Comparison of ENCODE assay signal across 26 cellular contexts in genomic region chr6:130034815-130035146, GRCh38. TPM values are rescaled to one million over a fixed set of nuclear protein-coding genes. Genes with fewer than 3 reads are reported as not detected.
A peak's percentile ranks its signal among the peaks of the same experiment; 100 is the strongest.
DNase-seq lines count a peak whose midpoint lies in the region; ATAC-seq, FAIRE-seq and TF ChIP-seq lines count a peak whose summit lies in the region.
"Had no signal": no experiment of that assay in that cellular context is flagged by ENCODE, and none has a peak within 500 bp of the region (broad histone marks: within the 10 kb centered on the region; RNA-seq: fewer than 3 reads in every experiment).

No MANE protein-coding gene starts in this region.

- no peak for ATAC-seq in activated naive CD8-positive, alpha-beta T cell treated with anti-CD3 and anti-CD28 coated beads, Interleukin-2, amount 50 U/mL, for 24 hours
- ATAC-seq: A549 had no signal

- peak overlapping the region; percentile 42 for H3K27ac Mint-ChIP-seq in T-helper 2 cell treated with Interferon-gamma antibody and Interleukin-4, amounts not matched to agents 5 μg/mL and 100 μg/mL, for 36 hours
- H3K27ac Mint-ChIP-seq in activated naive CD8-positive, alpha-beta T cell treated with anti-CD3 and anti-CD28 coated beads, Interleukin-2, amount 50 U/mL, for 24 hours = peak overlapping the region; percentile 83
- H3K27ac Mint-ChIP-seq in osteocyte (ENCODE audit: unreplicated experiment) = peak overlapping the region; percentile 28
- H3K27ac Mint-ChIP-seq: endodermal cell had no signal

- H3K4me3 ChIP-seq in ovary = no peak overlapping the region
- H3K4me3 ChIP-seq in Peyer's patch = no peak overlapping the region
- H3K4me3 ChIP-seq: A549, ascending aorta, BLaER1, hepatocyte, lung, prostate gland, SJCRH30, tibial nerve had no signal

- FAIRE-seq in HTR-8/SVneo (lab: Jason Lieb, UNC) = peak; percentile 9
- FAIRE-seq: A549, GM12892, islet of Langerhans, TTC549 had no signal

- H3K4me3 Mint-ChIP-seq in T-helper 2 cell treated with Interferon-gamma antibody and Interleukin-4, amounts not matched to agents 5 μg/mL and 100 μg/mL, for 36 hours = peak overlapping the region; percentile 33
- H3K4me3 Mint-ChIP-seq in activated naive CD8-positive, alpha-beta T cell treated with anti-CD3 and anti-CD28 coated beads, Interleukin-2, amount 50 U/mL, for 24 hours = peak overlapping the region; percentile 60
- H3K4me3 Mint-ChIP-seq in osteocyte (ENCODE audit: unreplicated experiment) = no peak overlapping the region
- H3K4me3 Mint-ChIP-seq: endodermal cell, nephron had no signal

- peaks cover 27% of the 10 kb centered on the region for H3K4me1 Mint-ChIP-seq in T-helper 2 cell treated with Interferon-gamma antibody and Interleukin-4, amounts not matched to agents 5 μg/mL and 100 μg/mL, for 36 hours (ENCODE audit: low read depth)
- H3K4me1 Mint-ChIP-seq in activated naive CD8-positive, alpha-beta T cell treated with anti-CD3 and anti-CD28 coated beads, Interleukin-2, amount 50 U/mL, for 24 hours = peaks cover 63% of the 10 kb centered on the region
- H3K4me1 Mint-ChIP-seq in osteocyte (ENCODE audit: unreplicated experiment) = peaks cover 9% of the 10 kb centered on the region
- H3K4me1 Mint-ChIP-seq: nephron had no signal

- 37 to 61% (median 53%) methylated on average over 7 of the region's 7 CpGs for WGBS in ovary, 3 donors

- H3K27me3 ChIP-seq in ovary (no peaks in the 10 kb centered on the region), Peyer's patch (no peaks in the 10 kb centered on the region)
- H3K27me3 ChIP-seq: ascending aorta, BLaER1, hepatocyte, SJCRH30, tibial nerve had no signal

- TF ChIP-seq POLR2A in ovary (IDR thresholded peaks at IDR 0.05) (no peak), Peyer's patch (IDR thresholded peaks at IDR 0.05) (no peak)

- H3K36me3 ChIP-seq in ovary (no peaks in the 10 kb centered on the region), Peyer's patch (no peaks in the 10 kb centered on the region)
- H3K36me3 ChIP-seq: ascending aorta, prostate gland, SJCRH30 had no signal

- H3K27ac ChIP-seq in ovary (no peak overlapping the region), Peyer's patch (no peak overlapping the region)
- H3K27ac ChIP-seq: A549, ascending aorta, BLaER1, prostate gland, SJCRH30, tibial nerve had no signal

- H3K27me3 Mint-ChIP-seq in T-helper 2 cell treated with Interferon-gamma antibody and Interleukin-4, amounts not matched to agents 5 μg/mL and 100 μg/mL, for 36 hours (ENCODE audit: low read depth) = peaks cover 3% of the 10 kb centered on the region
- no peaks in the 10 kb centered on the region for H3K27me3 Mint-ChIP-seq in activated naive CD8-positive, alpha-beta T cell treated with anti-CD3 and anti-CD28 coated beads, Interleukin-2, amount 50 U/mL, for 24 hours
- H3K27me3 Mint-ChIP-seq in osteocyte (ENCODE audit: unreplicated experiment) = no peaks in the 10 kb centered on the region

- no peaks in the 10 kb centered on the region for H3K9me3 ChIP-seq in ovary
- no peaks in the 10 kb centered on the region for H3K9me3 ChIP-seq in Peyer's patch
- H3K9me3 ChIP-seq: A549, ascending aorta, BLaER1, prostate gland, SJCRH30, tibial nerve had no signal

- no peak for TF ChIP-seq CTCF in osteocyte (IDR thresholded peaks at IDR 0.05)
- no peak for TF ChIP-seq CTCF in ovary (IDR thresholded peaks at IDR 0.05)
- TF ChIP-seq CTCF in Peyer's patch (IDR thresholded peaks at IDR 0.05) = no peak

- no peak for DNase-seq in T-helper 2 cell treated with Interferon-gamma antibody and Interleukin-4, amounts not matched to agents 5 μg/mL and 100 μg/mL, for 36 hours (ENCODE audit: low spot score)
- no peak for DNase-seq in T-helper 2 cell
- no peak for DNase-seq in HTR-8/SVneo (ENCODE audit: insufficient read length, low spot score)
- DNase-seq in activated naive CD8-positive, alpha-beta T cell treated with anti-CD3 and anti-CD28 coated beads, Interleukin-2, amount 50 U/mL, for 24 hours = no peak
- no peak for DNase-seq in osteocyte (ENCODE audit: extremely low spot score, unreplicated experiment)
- DNase-seq in ovary = no peak
- no peak for DNase-seq in NCI-H2171 treated with DMSO at 0.1 percent for 48 hours (lab: John Stamatoyannopoulos, UW)
- DNase-seq in Peyer's patch = no peak
- DNase-seq: activated effector memory CD4-positive, alpha-beta T cell treated with Interleukin-2 at 50 U/mL for 16 hours; DMS153; endodermal cell; GF-D8; Kasumi-1; NCI-H1105 treated with DMSO at 0.1 percent for 48 hours had no signal

- intact Hi-C loops in ovary (cut with DNase I) = no loop called here

- H3K4me1 ChIP-seq in ovary (ENCODE audit: insufficient read depth) = peaks cover 9% of the 10 kb centered on the region
- H3K4me1 ChIP-seq in Peyer's patch = no peaks in the 10 kb centered on the region
- H3K4me1 ChIP-seq: A549, ascending aorta, BLaER1, prostate gland, SJCRH30 had no signal

- no peak for TF ChIP-seq EP300 in ovary (IDR thresholded peaks at IDR 0.05)

- H3K36me3 Mint-ChIP-seq in T-helper 2 cell treated with Interferon-gamma antibody and Interleukin-4, amounts not matched to agents 5 μg/mL and 100 μg/mL, for 36 hours (ENCODE audit: low read depth) = peaks cover 20% of the 10 kb centered on the region
- peaks cover 8% of the 10 kb centered on the region for H3K36me3 Mint-ChIP-seq in activated naive CD8-positive, alpha-beta T cell treated with anti-CD3 and anti-CD28 coated beads, Interleukin-2, amount 50 U/mL, for 24 hours (ENCODE audit: low read depth)
- H3K36me3 Mint-ChIP-seq in osteocyte (ENCODE audit: unreplicated experiment) = peaks cover 2% of the 10 kb centered on the region

- no peaks in the 10 kb centered on the region for H3K9me3 Mint-ChIP-seq in T-helper 2 cell treated with Interferon-gamma antibody and Interleukin-4, amounts not matched to agents 5 μg/mL and 100 μg/mL, for 36 hours
- H3K9me3 Mint-ChIP-seq in activated naive CD8-positive, alpha-beta T cell treated with anti-CD3 and anti-CD28 coated beads, Interleukin-2, amount 50 U/mL, for 24 hours = no peaks in the 10 kb centered on the region
- H3K9me3 Mint-ChIP-seq in osteocyte (ENCODE audit: unreplicated experiment) = no peaks in the 10 kb centered on the region
- H3K9me3 Mint-ChIP-seq: endodermal cell, nephron had no signal

RNA-seq across cellular contexts. Expression of gene L3MBTL3, which starts 16.4 kb away (rescaled TPM):
- 19.7 and 20.8 TPM in 2 replicates for total RNA-seq in osteocyte
- 10 to 100 TPM in 6 of 7 donors, 1 to 10 TPM in 1; 6.5 to 17.9 (median 14.1) TPM for total RNA-seq in ovary
- polyA plus RNA-seq in ovary = 10 to 100 TPM in 1 of 2 donors, 1 to 10 TPM in 1; 7.9 to 13.5 TPM
- total RNA-seq in Peyer's patch = 10 to 100 TPM in 1 of 4 donors, 1 to 10 TPM in 3; 2.8 to 22.3 (median 7.5) TPM

Comparison
In these comparisons a context has a peak if more than half of its experiments do, and no peak if none do; other contexts are left out.
1. H3K27ac Mint-ChIP-seq: peak in every context shown above with its lines; median percentile 83 in activated naive CD8-positive, alpha-beta T cell treated with anti-CD3 and anti-CD28 coated beads, Interleukin-2, amount 50 U/mL, for 24 hours; 42 in T-helper 2 cell treated with Interferon-gamma antibody and Interleukin-4, amounts not matched to agents 5 μg/mL and 100 μg/mL, for 36 hours; 28 in osteocyte.